Comparison of ENCODE assay signal across 8 cellular contexts in the genomic region with DNA sequence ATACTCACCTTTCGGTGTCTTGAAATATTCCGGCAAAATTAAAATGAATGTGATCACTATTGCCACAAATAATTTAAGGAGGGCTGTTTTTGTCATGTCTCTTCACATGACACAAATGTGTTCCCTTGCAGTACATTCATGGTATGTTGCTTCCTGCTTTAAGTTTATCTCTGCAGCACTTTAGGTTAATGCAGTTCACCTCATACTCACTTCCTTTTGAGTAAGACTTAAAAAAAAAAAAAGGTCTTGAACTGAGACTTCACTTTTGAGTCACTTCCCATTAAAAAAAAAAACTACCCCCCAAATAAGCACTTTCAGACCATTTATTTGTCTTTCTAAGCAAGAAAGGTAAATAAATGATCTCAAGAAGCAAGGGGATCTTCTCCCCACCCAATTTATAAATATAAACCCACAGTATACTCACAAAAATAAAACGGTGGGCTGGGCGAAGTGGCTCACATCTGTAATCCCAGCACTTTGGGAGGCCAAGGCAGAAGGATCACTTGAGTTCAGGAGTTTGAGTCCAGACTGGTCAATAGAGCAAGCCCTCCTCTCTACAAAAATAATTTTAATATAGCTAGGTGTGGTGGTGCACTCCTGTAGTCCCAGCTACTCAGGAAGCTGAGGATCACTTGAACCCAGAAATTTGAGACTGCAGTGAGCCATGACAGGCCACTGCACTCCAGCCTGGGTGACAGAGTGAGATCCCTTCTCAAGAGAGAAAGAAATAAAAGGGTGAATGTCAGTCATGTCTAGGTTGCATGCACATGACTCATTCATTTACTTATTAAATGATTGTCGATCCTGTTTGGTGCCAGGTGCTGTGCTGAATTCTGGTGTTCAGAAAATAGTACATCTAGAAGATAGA. TPM values are rescaled to one million over a fixed set of nuclear protein-coding genes. Genes with fewer than 3 reads are reported as not detected.
A peak's percentile ranks its signal among the peaks of the same experiment; 100 is the strongest.
DNase-seq lines count a peak whose midpoint lies in the region; ATAC-seq and TF ChIP-seq lines count a peak whose summit lies in the region.

A gene with protein sequence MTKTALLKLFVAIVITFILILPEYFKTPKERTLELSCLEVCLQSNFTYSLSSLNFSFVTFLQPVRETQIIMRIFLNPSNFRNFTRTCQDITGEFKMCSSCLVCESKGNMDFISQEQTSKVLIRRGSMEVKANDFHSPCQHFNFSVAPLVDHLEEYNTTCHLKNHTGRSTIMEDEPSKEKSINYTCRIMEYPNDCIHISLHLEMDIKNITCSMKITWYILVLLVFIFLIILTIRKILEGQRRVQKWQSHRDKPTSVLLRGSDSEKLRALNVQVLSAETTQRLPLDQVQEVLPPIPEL (minus strand): TSS at position 192 of the 868 bp plus-strand sequence. CDS start 96 bp downstream, at position 96.

- peaks cover 2% of the 10 kb centered on the region for H3K36me3 Mint-ChIP-seq in T-cell

- intact Hi-C loops in adrenal gland (cut with DNase I): no loop called here

- H3K9me3 ChIP-seq in upper lobe of left lung (no peaks in the 10 kb centered on the region), adrenal gland (replicated peaks in 1 of 3) (no peaks in the 10 kb centered on the region)

- H3K27ac Mint-ChIP-seq in T-cell: peak within 1 kb of the TSS; percentile 84 to 86

- in situ Hi-C loops in Caki2 (cut with HindIII; ENCODE audit: low pct_unique_long_range_greater_than_20kb, low sequenced_read_pairs): no loop called here

- H3K27me3 ChIP-seq in upper lobe of left lung (no peaks in the 10 kb centered on the region), adrenal gland (no peaks in the 10 kb centered on the region)

- TF ChIP-seq POLR2A in upper lobe of left lung (IDR thresholded peaks at IDR 0.05) (peak in 1 of 4 donors; percentile 32), adrenal gland (IDR thresholded peaks at IDR 0.05) (no peak)

- POLR2A ChIA-PET in T-cell (lab: Charles Lee): interaction anchor here in 1 of 2 donors (0.7 to 1.6 kb wide), 2 partner anchors 12 to 129 kb away, joined by 7 to 10 read pairs; no protein-coding TSS in a partner anchor

- no peaks in the 10 kb centered on the region for H3K9me3 Mint-ChIP-seq in T-cell

- H3K4me1 Mint-ChIP-seq in T-cell: peaks cover 42 to 47% (median 45%) of the 10 kb centered on the region in 3 donors

- no peaks in the 10 kb centered on the region for H3K27me3 Mint-ChIP-seq in T-cell

- peaks cover 0 to 15% (median 3%) of the 10 kb centered on the region in 4 donors for H3K4me1 ChIP-seq in upper lobe of left lung
- peaks cover 0 to 1% of the 10 kb centered on the region in 2 donors for H3K4me1 ChIP-seq in adrenal gland (replicated peaks in 1 of 2)

- H3K4me3 Mint-ChIP-seq in T-cell: peak within 1 kb of the TSS; percentile 78 to 81 (median 79)

- ATAC-seq in GM19395 (IDR thresholded peaks at IDR 0.05; ENCODE audit: unreplicated experiment): peak; percentile 66
- peak; percentile 74 for ATAC-seq in HG03354 (IDR thresholded peaks at IDR 0.05; ENCODE audit: poor library complexity, severe bottlenecking, unreplicated experiment)
- peak; percentile 87 to 94 (median 90) for ATAC-seq in T-cell (replicated peaks in 1 of 4)
- ATAC-seq in upper lobe of left lung (ENCODE audit: low FRiP score in 2 of 2): no peak

- TF ChIP-seq CTCF in foreskin fibroblast (IDR thresholded peaks at IDR 0.05; ENCODE audit: low read depth, low read length) (no peak), upper lobe of left lung (IDR thresholded peaks at IDR 0.05) (no peak), adrenal gland (IDR thresholded peaks at IDR 0.05) (no peak)

- H3K36me3 ChIP-seq in upper lobe of left lung (no peaks in the 10 kb centered on the region), adrenal gland (replicated peaks in 1 of 2) (no peaks in the 10 kb centered on the region)

- H3K4me3 ChIP-seq in foreskin fibroblast (ENCODE audit: low read depth in 1 of 2, low read length in 2 of 2): no peak within 1 kb of the TSS
- peak within 1 kb of the TSS in 2 of 4 donors; percentile 8 to 17 for H3K4me3 ChIP-seq in upper lobe of left lung
- no peak within 1 kb of the TSS for H3K4me3 ChIP-seq in adrenal gland

- DNase-seq in Caki2 (ENCODE audit: low read depth) (peak; percentile 70), T-cell (peak in 3 of 34 experiments; percentile 20 to 30 (median 24)), foreskin fibroblast (peak; percentile 44 to 66), upper lobe of left lung (no peak), adrenal gland (no peak)
- no peak for DNase-seq in effector CD8-positive, alpha-beta T cell (lab: John Stamatoyannopoulos, UW)

- CTCF ChIA-PET in T-cell (lab: Charles Lee): interaction anchor here in 1 of 2 donors (0.6 to 4.5 kb wide), 2 partner anchors 12 to 946 kb away, joined by 4 to 28 read pairs; no protein-coding TSS in a partner anchor

- 62 to 66% methylated on average over 5 of the region's 5 CpGs for WGBS in upper lobe of left lung, 2 donors
- WGBS in adrenal gland, 4 donors: 65 to 76% (median 66%) methylated on average over 5 of the region's 5 CpGs

- H3K27ac ChIP-seq in upper lobe of left lung (peak within 1 kb of the TSS in 3 of 4 donors; percentile 5 to 45 (median 32)), adrenal gland (peak within 1 kb of the TSS in 1 of 5 donors; percentile 7)

- TF ChIP-seq EP300 in upper lobe of left lung (IDR thresholded peaks at IDR 0.05): no peak

RNA-seq across cellular contexts. Expression of the gene that starts here (rescaled TPM):
- 40.0 and 64.9 TPM in 2 replicates for total RNA-seq in Caki2 (2014; rRNA removed; shearing (Covaris generic); ENCODE audit: low replicate concordance)
- total RNA-seq in T-cell (10 to 100 TPM in 3 of 5 donors, 1 to 10 TPM in 2; 7.5 to 23.1 (median 12.5) TPM), upper lobe of left lung (1 to 10 TPM in 3 of 6 donors, under 1 TPM in 2, not detected in 1; 0.30 to 1.8 (median 1.0) TPM), adrenal gland (1 to 10 TPM in 1 of 8 donors, under 1 TPM in 5, not detected in 2; 0.29 to 1.3 (median 0.76) TPM)
- 1 to 10 TPM in 2 of 3 donors, under 1 TPM in 1; 0.84 to 4.1 (median 1.0) TPM for polyA plus RNA-seq in adrenal gland

Comparison
In these comparisons a context has a peak if more than half of its experiments do, and no peak if none do; other contexts are left out.
1. DNase-seq: peak in Caki2 (single experiment) and foreskin fibroblast (2 of 2); none in upper lobe of left lung (0 of 2), effector CD8-positive, alpha-beta T cell (single experiment) and adrenal gland (0 of 7).
2. ATAC-seq: peak in GM19395 (single experiment), HG03354 (single experiment) and T-cell (4 of 4); none in upper lobe of left lung (0 of 2).